ENCODE assay signal across 25 cellular contexts in the genomic region with DNA sequence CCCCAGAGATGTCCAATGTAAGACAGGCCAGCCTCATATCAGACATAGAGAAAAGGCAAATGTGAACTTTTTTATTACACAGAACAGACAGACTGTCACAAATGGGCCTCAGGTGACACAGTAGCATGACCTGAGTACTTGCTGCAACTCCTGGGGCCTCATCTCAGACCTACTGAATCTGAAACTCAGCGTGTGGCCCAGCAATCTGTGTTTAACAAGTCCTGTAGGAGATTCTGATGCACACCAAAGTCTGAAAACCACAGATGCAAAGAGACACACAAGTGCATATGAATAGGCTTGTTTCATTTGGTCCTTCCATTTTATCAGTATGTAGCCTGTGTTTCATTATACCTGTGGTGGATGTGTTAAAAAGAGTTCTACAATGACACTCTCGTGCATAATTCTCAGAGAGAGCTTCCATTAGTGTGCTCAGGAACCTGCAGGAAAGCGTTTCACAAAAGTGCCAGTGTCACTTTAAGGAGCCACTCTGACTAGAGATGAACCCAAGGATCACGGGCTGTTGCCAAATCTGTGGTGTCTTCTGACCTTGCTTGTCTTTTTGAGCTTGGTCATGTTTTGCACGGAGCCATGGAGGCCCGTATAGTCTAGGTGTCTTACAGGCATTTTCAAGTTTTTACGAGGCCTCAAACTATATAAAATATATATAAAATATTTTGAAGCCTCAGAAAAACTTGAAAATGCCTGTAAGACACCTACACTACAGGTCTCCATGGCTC. TPM values are rescaled to one million over a fixed set of nuclear protein-coding genes. Genes with fewer than 3 reads are reported as not detected.
A peak's percentile ranks its signal among the peaks of the same experiment; 100 is the strongest.
DNase-seq lines count a peak whose midpoint lies in the region; ATAC-seq, FAIRE-seq and TF ChIP-seq lines count a peak whose summit lies in the region.
"Had no signal": no experiment of that assay in that cellular context is flagged by ENCODE, and none has a peak within 500 bp of the region (broad histone marks: within the 10 kb centered on the region; RNA-seq: fewer than 3 reads in every experiment).

No MANE protein-coding gene starts in this region.

- H3K9ac ChIP-seq in OCI-LY1 (ENCODE audit: low read length) (no peak overlapping the region), HepG2 (ENCODE audit: insufficient read depth, low read depth, low read length) (no peak overlapping the region)

- DNase-seq in SIG-M5 treated with dmso at 0.1 percent for 504 hours (lab: John Stamatoyannopoulos, UW; ENCODE audit: unreplicated experiment) = peak; percentile 19
- DNase-seq in SIG-M5 (lab: John Stamatoyannopoulos, UW) = no peak
- no peak for DNase-seq in HepG2 (ENCODE audit: low spot score)
- no peak for DNase-seq in MG63
- no peak for DNase-seq in CD14-positive monocyte (ENCODE audit: low spot score)
- DNase-seq: activated CD8-positive, alpha-beta memory T cell treated with anti-CD3 and anti-CD28 coated beads, Interleukin-2, amount 50 U/mL, for 4 hours; activated gamma-delta T cell treated with Interleukin-2 at 50 U/mL for 16 hours; effector memory CD4-positive, alpha-beta T cell; gastrocnemius medialis; GF-D8; NCI-H2171; NCI-H524 treated with DMSO at 0.1 percent for 48 hours; Right ventricle myocardium superior; small intestine; stomach; T-helper 1 cell; trophoblast cell had no signal

- H2AFZ ChIP-seq in OCI-LY1 (ENCODE audit: low read length) = peak overlapping the region; percentile 13; the same call in 1 of the 2 replicates
- no peak overlapping the region for H2AFZ ChIP-seq in HepG2 (ENCODE audit: low read length)

- no peak overlapping the region for H3K4me2 ChIP-seq in OCI-LY1 (ENCODE audit: low read length)
- peak overlapping the region; percentile 48; the same call in 1 of the 2 replicates for H3K4me2 ChIP-seq in HepG2 (ENCODE audit: low read depth, low read length)
- H3K4me2 ChIP-seq: GM23338 had no signal

- H3K27me3 Mint-ChIP-seq in CD14-positive monocyte (ENCODE audit: low read depth in 3 of 3) = no peaks in the 10 kb centered on the region

- no peaks in the 10 kb centered on the region for H3F3A ChIP-seq in OCI-LY1 (ENCODE audit: insufficient read depth, low read length)

- POLR2A ChIA-PET in HEK293 (lab: Yijun Ruan, JAX) = no interaction called here
- POLR2A ChIA-PET in HepG2 (lab: Yijun Ruan, JAX) = no interaction called here

- H4K20me1 ChIP-seq in OCI-LY1 (ENCODE audit: insufficient read depth, low read length) (no peaks in the 10 kb centered on the region), HepG2 (ENCODE audit: insufficient read depth, low read length) (no peaks in the 10 kb centered on the region)

- no peak overlapping the region for H3K4me3 ChIP-seq in HEK293 (ENCODE audit: low read depth, low read length)
- H3K4me3 ChIP-seq in OCI-LY1 (ENCODE audit: low read depth, low read length, poor library complexity, severe bottlenecking) = no peak overlapping the region
- peak overlapping the region in 1 of 3 experiments; percentile 39; a peak in 2 of 6 replicates for H3K4me3 ChIP-seq in HepG2 (replicated peaks in 1 of 3; ENCODE audit: insufficient read depth in 1 of 3, low read depth in 2 of 3, low read length in 3 of 3)
- H3K4me3 ChIP-seq in MG63 = no peak overlapping the region
- H3K4me3 ChIP-seq: gastrocnemius medialis, GM23338, stomach had no signal

- WGBS in HepG2 (ENCODE audit: low lambda C conversion rate) = 11% methylated on average over 7 of the region's 7 CpGs

- in situ Hi-C loops in HepG2 (cut with HindIII; ENCODE audit: extremely low pct_ligation_motif_present, low pct_unique_long_range_greater_than_20kb) = no loop called here

- TF ChIP-seq CTCF in HEK293 (tag by site-specific recombination; IDR thresholded peaks at IDR 0.05) (no peak), OCI-LY1 (IDR thresholded peaks at IDR 0.05; ENCODE audit: low read length) (no peak), HepG2 (CRISPR knock-in tag; IDR thresholded peaks at IDR 0.05) (no peak), CD14-positive monocyte (IDR thresholded peaks at IDR 0.05) (no peak)

- ATAC-seq in HepG2 = no peak
- ATAC-seq in GM18861 (IDR thresholded peaks at IDR 0.05; ENCODE audit: unreplicated experiment) = no peak
- ATAC-seq: esophagus mucosa, gastrocnemius medialis had no signal

- H3K27ac ChIP-seq in HEK293 (ENCODE audit: extremely low read depth, low read depth, low read length) (no peak overlapping the region), OCI-LY1 (ENCODE audit: low read depth, low read length, poor library complexity, severe bottlenecking) (peak overlapping the region; percentile 55), HepG2 (ENCODE audit: extremely low read length, insufficient read depth, low read length) (no peak overlapping the region)
- H3K27ac ChIP-seq: gastrocnemius medialis, stomach had no signal

- intact Hi-C loops in HepG2 (cut with micrococcal nuclease; ENCODE audit: unreplicated experiment) (no loop called here), CD14-positive monocyte (cut with micrococcal nuclease) (loop anchor here in 1 of 2 donors (10.0 kb wide), 1 partner anchor 46 kb away; no protein-coding TSS in a partner anchor)

- H3K36me3 ChIP-seq in HEK293 (ENCODE audit: control insufficient read depth in 2 of 2, insufficient read depth in 1 of 2, low read length in 2 of 2) (no peaks in the 10 kb centered on the region), OCI-LY1 (ENCODE audit: insufficient read depth, low read length) (no peaks in the 10 kb centered on the region), HepG2 (replicated peaks in 1 of 2; ENCODE audit: control insufficient read depth in 1 of 2, insufficient read depth in 2 of 2, low read length in 2 of 2) (no peaks in the 10 kb centered on the region), MG63 (no peaks in the 10 kb centered on the region)
- H3K36me3 ChIP-seq: BE2C, gastrocnemius medialis, stomach had no signal

- no peak for TF ChIP-seq RAD21 in HepG2 (CRISPR knock-in tag; IDR thresholded peaks at IDR 0.05)

- TF ChIP-seq EP300 in HepG2 (IDR thresholded peaks at IDR 0.05; ENCODE audit: low read depth in 2 of 2, low read length in 2 of 2) (no peak), HepG2 (CRISPR knock-in tag; IDR thresholded peaks at IDR 0.05; ENCODE audit: borderline replicate concordance) (no peak)

- peaks cover 43% of the 10 kb centered on the region for H3K4me1 Mint-ChIP-seq in CD14-positive monocyte
- H3K4me1 Mint-ChIP-seq: brain had no signal

- H3K27me3 ChIP-seq in OCI-LY1 (ENCODE audit: insufficient read depth, low read length) = no peaks in the 10 kb centered on the region
- no peaks in the 10 kb centered on the region; a peak in 2 of 5 replicates for H3K27me3 ChIP-seq in HepG2 (ENCODE audit: control insufficient read depth in 1 of 2, insufficient read depth in 2 of 2, low read length in 2 of 2)
- H3K27me3 ChIP-seq in MG63 = no peaks in the 10 kb centered on the region
- H3K27me3 ChIP-seq: BE2C, gastrocnemius medialis, stomach had no signal

- no peaks in the 10 kb centered on the region for H3K9me2 ChIP-seq in OCI-LY1 (ENCODE audit: low read depth, low read length)

- CTCF ChIA-PET in HEK293 (lab: Yijun Ruan, JAX) (interaction anchor here (0.6 to 1.8 kb wide), 12 partner anchors 9 to 160 kb away, joined by 3 to 7 read pairs (median 4); partner anchors contain the start of gene NF1), HepG2 (lab: Yijun Ruan, JAX; ENCODE audit: low intra/inter-chr PET ratio, low total read pairs) (no interaction called here)

- H3K36me3 Mint-ChIP-seq in CD14-positive monocyte = no peaks in the 10 kb centered on the region
- H3K36me3 Mint-ChIP-seq: brain had no signal

- no peak for TF ChIP-seq POLR2A in HepG2 (IDR thresholded peaks at IDR 0.05; ENCODE audit: insufficient read depth in 1 of 2, low read depth in 2 of 2, low read length in 2 of 2)

- no peak overlapping the region for H3K4me3 Mint-ChIP-seq in CD14-positive monocyte
- H3K4me3 Mint-ChIP-seq: brain, GM23338 had no signal

- H3K27ac Mint-ChIP-seq in CD14-positive monocyte = peak overlapping the region in 2 of 7 donors; percentile 13 to 30
- H3K27ac Mint-ChIP-seq: GM23338 had no signal

- H3K9me3 Mint-ChIP-seq in CD14-positive monocyte = no peaks in the 10 kb centered on the region
- H3K9me3 Mint-ChIP-seq: brain, GM23338 had no signal

- H3K4me1 ChIP-seq in HEK293 (ENCODE audit: control insufficient read depth, insufficient read depth, low read length) (no peaks in the 10 kb centered on the region), OCI-LY1 (ENCODE audit: insufficient read depth, low read length, severe bottlenecking) (peaks cover 34% of the 10 kb centered on the region), HepG2 (ENCODE audit: insufficient read depth, low read length) (no peaks in the 10 kb centered on the region)
- H3K4me1 ChIP-seq: BE2C, gastrocnemius medialis, stomach had no signal

- H3K9me3 ChIP-seq in HEK293 (ENCODE audit: control insufficient read depth, insufficient read depth, low read depth, low read length) (no peaks in the 10 kb centered on the region), OCI-LY1 (ENCODE audit: low read length) (no peaks in the 10 kb centered on the region), HepG2 (ENCODE audit: low read length) (no peaks in the 10 kb centered on the region), MG63 (no peaks in the 10 kb centered on the region)
- H3K9me3 ChIP-seq: BE2C, gastrocnemius medialis, stomach had no signal

- no peaks in the 10 kb centered on the region for H3K79me2 ChIP-seq in OCI-LY1 (ENCODE audit: insufficient read depth, low read length)
- H3K79me2 ChIP-seq in HepG2 (ENCODE audit: insufficient read depth, low read length) = no peaks in the 10 kb centered on the region

- no peak for FAIRE-seq in HepG2 (lab: Jason Lieb, UNC)
- FAIRE-seq: islet of Langerhans, small intestine had no signal

- BruUV-seq in HepG2 (replicated peaks; lab: Mats Ljungman, UMichigan) = no TSS peak

RNA-seq across cellular contexts. Expression of gene NF1, which starts 33.8 kb away (rescaled TPM):
- 21.5 and 35.4 TPM in 2 replicates for total RNA-seq in HepG2 (2016; rRNA removed; fragmentation: Illumina TruSeq; extraction: Trizol)
- total RNA-seq in HepG2 (2016; cell fraction: cytosol; rRNA removed; fragmentation: Illumina TruSeq; extraction: Trizol; ENCODE audit: low read depth) = 17.1 and 28.3 TPM in 2 replicates
- 18.5 and 33.9 TPM in 2 replicates for total RNA-seq in HepG2 (2016; cell fraction: insoluble cytoplasmic fraction; rRNA removed; fragmentation: Illumina TruSeq; extraction: Trizol)
- 11.5 and 14.4 TPM in 2 replicates for total RNA-seq in HepG2 (2016; cell fraction: membrane; rRNA removed; fragmentation: Illumina TruSeq; extraction: Trizol)
- 47.7 and 52.4 TPM in 2 replicates for total RNA-seq in HepG2 (2016; cell fraction: nucleus; rRNA removed; fragmentation: Illumina TruSeq; extraction: Trizol)
- polyA plus RNA-seq in HepG2 (2011; rRNA removed) (26.5 and 26.8 TPM in 2 replicates), CD14-positive monocyte (1 to 10 TPM; 1.2 to 2.1 TPM)
- polyA plus RNA-seq in HepG2 (2011; cell fraction: cytosol; rRNA removed) = 14.5 and 21.4 TPM in 2 replicates
- polyA plus RNA-seq in HepG2 (2011; cell fraction: nucleus; rRNA removed) = 41.8 and 42.7 TPM in 2 replicates
- 15.1 and 18.4 TPM in 2 replicates for polyA plus RNA-seq in HepG2 (2012)
- polyA plus RNA-seq in HepG2 (2016; cell fraction: cytosol; fragmentation: Illumina TruSeq; extraction: Trizol; ENCODE audit: low read depth) = 0.50 and 0.57 TPM in 2 replicates
- 19.3 and 19.5 TPM in 2 replicates for polyA plus RNA-seq in HepG2 (2016; cell fraction: insoluble cytoplasmic fraction; fragmentation: Illumina TruSeq; extraction: Trizol; ENCODE audit: low read depth)
- 1.2 and 1.3 TPM in 2 replicates for polyA plus RNA-seq in HepG2 (2016; cell fraction: membrane; fragmentation: Illumina TruSeq; extraction: Trizol; ENCODE audit: low read depth)
- polyA plus RNA-seq in HepG2 (2016; cell fraction: nucleus; fragmentation: Illumina TruSeq; extraction: Trizol; ENCODE audit: insufficient read depth, low read depth) = 19.1 and 25.9 TPM in 2 replicates
- polyA minus RNA-seq in HepG2 (2011; rRNA and poly(A)+ RNA removed; ENCODE audit: low replicate concordance) = 108 and 118 TPM in 2 replicates
- polyA minus RNA-seq in HepG2 (2011; cell fraction: cytosol; rRNA and poly(A)+ RNA removed) = 59.6 and 76.9 TPM in 2 replicates
- 229 and 246 TPM in 2 replicates for polyA minus RNA-seq in HepG2 (2011; cell fraction: nucleus; rRNA and poly(A)+ RNA removed)
- 12.4 and 20.3 TPM in 2 replicates for total RNA-seq in MG63 (2014; rRNA removed; shearing (Covaris generic); ENCODE audit: low replicate concordance)
